Comparison of ENCODE assay signal across 38 cellular contexts in genomic region chr12:17571047-17571446, GRCh38.
"Had no signal": no experiment of that assay in that cellular context is flagged by ENCODE, and none has a peak within 500 bp of the region (broad histone marks: within the 10 kb centered on the region; RNA-seq: fewer than 3 reads in every experiment).

No MANE protein-coding gene starts in this region.

- H3K36me3 Mint-ChIP-seq: activated naive CD4-positive, alpha-beta T cell treated with anti-CD3 and anti-CD28 coated beads, Interleukin-2, amount 10 ng/mL, durations not matched to agents 7 days and 5 days; activated naive CD4-positive, alpha-beta T cell treated with anti-CD3 and anti-CD28 coated beads, Interleukin-2, amount 50 U/mL, for 24 hours; activated naive CD4-positive, alpha-beta T cell treated with anti-CD3 and anti-CD28 coated beads, Interleukin-2, amount 50 U/mL, for 72 hours; activated naive CD8-positive, alpha-beta T cell; activated naive CD8-positive, alpha-beta T cell treated with anti-CD3 and anti-CD28 coated beads for 36 hours; activated naive CD8-positive, alpha-beta T cell treated with anti-CD3 and anti-CD28 coated beads, Interleukin-2, amount 10 ng/mL, durations not matched to agents 7 days and 5 days; brain had no signal

- H3K9me3 Mint-ChIP-seq: activated naive CD4-positive, alpha-beta T cell treated with anti-CD3 and anti-CD28 coated beads, Interleukin-2, amount 50 U/mL, for 24 hours; activated naive CD4-positive, alpha-beta T cell treated with anti-CD3 and anti-CD28 coated beads, Interleukin-2, amount 50 U/mL, for 72 hours; activated T-cell treated with anti-CD3 and anti-CD28 coated beads, Interleukin-2, amount 50 U/mL, for 24 hours; activated T-helper 1 cell treated with anti-CD3 and anti-CD28 coated beads, Interleukin-12 subunit alpha, Interleukin-12 subunit beta, Interleukin-2, Interleukin-4 antibody, amounts not matched to agents 30 ng/mL and 10 ng/mL and 1 ng/mL, durations not matched to agents 14 hours and 24 hours and 36 hours; activated T-helper 17 cell treated with anti-CD3 and anti-CD28 coated beads, Interleukin-2, amount 50 U/mL, for 72 hours; brain; central memory CD8-positive, alpha-beta T cell had no signal

- H3K4me1 Mint-ChIP-seq: activated naive CD4-positive, alpha-beta T cell treated with anti-CD3 and anti-CD28 coated beads, Interleukin-2, amount 10 ng/mL, durations not matched to agents 7 days and 5 days; activated naive CD4-positive, alpha-beta T cell treated with anti-CD3 and anti-CD28 coated beads, Interleukin-2, amount 50 U/mL, for 24 hours; activated naive CD8-positive, alpha-beta T cell treated with anti-CD3 and anti-CD28 coated beads for 36 hours; activated naive CD8-positive, alpha-beta T cell treated with anti-CD3 and anti-CD28 coated beads, Interleukin-2, amount 10 ng/mL, durations not matched to agents 7 days and 5 days; activated naive CD8-positive, alpha-beta T cell treated with anti-CD3 and anti-CD28 coated beads, Interleukin-2, amount 50 U/mL, for 24 hours; activated T-helper 17 cell treated with anti-CD3 and anti-CD28 coated beads, Interleukin-2, amount 50 U/mL, for 72 hours; brain; central memory CD8-positive, alpha-beta T cell had no signal

- ATAC-seq: activated naive CD4-positive, alpha-beta T cell treated with anti-CD3 and anti-CD28 coated beads, Interleukin-2, amount 50 U/mL, for 72 hours; activated naive CD8-positive, alpha-beta T cell treated with anti-CD3 and anti-CD28 coated beads, Interleukin-2, amount 50 U/mL, for 24 hours; activated T-cell treated with anti-CD3 and anti-CD28 coated beads, Interleukin-2, amount 50 U/mL, for 72 hours; activated T-helper 17 cell treated with anti-CD3 and anti-CD28 coated beads, Interleukin-2, amount 50 U/mL, for 72 hours; body of pancreas had no signal

- H3K36me3 ChIP-seq: adrenal gland, ascending aorta, brain microvascular endothelial cell, breast epithelium, cardiac muscle cell had no signal

- H3K27me3 ChIP-seq: adrenal gland, ascending aorta, body of pancreas, brain microvascular endothelial cell, breast epithelium, cardiac muscle cell had no signal

- H3K9me3 ChIP-seq: ascending aorta, body of pancreas, breast epithelium had no signal

- H3K4me1 ChIP-seq: adrenal gland, ascending aorta, body of pancreas, breast epithelium had no signal

- H3K4me3 Mint-ChIP-seq: activated naive CD4-positive, alpha-beta T cell treated with anti-CD3 and anti-CD28 coated beads for 36 hours; activated naive CD4-positive, alpha-beta T cell treated with anti-CD3 and anti-CD28 coated beads, Interleukin-2, amount 10 ng/mL, durations not matched to agents 7 days and 5 days; activated naive CD4-positive, alpha-beta T cell treated with anti-CD3 and anti-CD28 coated beads, Interleukin-2, amount 50 U/mL, for 24 hours; activated naive CD8-positive, alpha-beta T cell; activated naive CD8-positive, alpha-beta T cell treated with anti-CD3 and anti-CD28 coated beads for 36 hours; activated naive CD8-positive, alpha-beta T cell treated with anti-CD3 and anti-CD28 coated beads, Interleukin-2, amount 10 ng/mL, durations not matched to agents 7 days and 5 days; activated naive CD8-positive, alpha-beta T cell treated with anti-CD3 and anti-CD28 coated beads, Interleukin-2, amount 50 U/mL, for 24 hours; activated T-cell treated with anti-CD3 and anti-CD28 coated beads, Interleukin-2, amount 50 U/mL, for 24 hours; activated T-cell treated with anti-CD3 and anti-CD28 coated beads, Interleukin-2, amount 50 U/mL, for 72 hours; activated T-helper 1 cell treated with anti-CD3 and anti-CD28 coated beads, Interleukin-12 subunit alpha, Interleukin-12 subunit beta, Interleukin-2, Interleukin-4 antibody, amounts not matched to agents 30 ng/mL and 10 ng/mL and 1 ng/mL, durations not matched to agents 14 hours and 24 hours and 36 hours; activated T-helper 17 cell treated with anti-CD3 and anti-CD28 coated beads, Interleukin-2, amount 50 U/mL, for 72 hours; brain; central memory CD8-positive, alpha-beta T cell had no signal

- DNase-seq: activated effector memory CD4-positive, alpha-beta T cell treated with anti-CD3 and anti-CD28 coated beads, Interleukin-2, amount 50 U/mL, for 16 hours; activated effector memory CD4-positive, alpha-beta T cell treated with Interleukin-2 at 50 U/mL for 16 hours; activated gamma-delta T cell; activated gamma-delta T cell treated with Interleukin-2 at 50 U/mL for 16 hours; activated naive CD4-positive, alpha-beta T cell; activated naive CD4-positive, alpha-beta T cell treated with anti-CD3 and anti-CD28 coated beads for 36 hours; activated naive CD4-positive, alpha-beta T cell treated with anti-CD3 and anti-CD28 coated beads, Interleukin-2, amount 10 ng/mL, durations not matched to agents 7 days and 5 days; activated naive CD4-positive, alpha-beta T cell treated with anti-CD3 and anti-CD28 coated beads, Interleukin-2, amount 50 U/mL, for 16 hours; activated naive CD4-positive, alpha-beta T cell treated with Interleukin-2 at 50 U/mL for 16 hours; activated naive CD8-positive, alpha-beta T cell treated with anti-CD3 and anti-CD28 coated beads for 36 hours; activated naive CD8-positive, alpha-beta T cell treated with anti-CD3 and anti-CD28 coated beads, Interleukin-2, amount 10 ng/mL, durations not matched to agents 7 days and 5 days; activated naive CD8-positive, alpha-beta T cell treated with anti-CD3 and anti-CD28 coated beads, Interleukin-2, amount 50 U/mL, for 24 hours; activated T-cell treated with anti-CD3 and anti-CD28 coated beads, Interleukin-2, amount 50 U/mL, for 1 hour; activated T-cell treated with anti-CD3 and anti-CD28 coated beads, Interleukin-2, amount 50 U/mL, for 24 hours; activated T-cell treated with anti-CD3 and anti-CD28 coated beads, Interleukin-2, amount 50 U/mL, for 48 hours; activated T-cell treated with anti-CD3 and anti-CD28 coated beads, Interleukin-2, amount 50 U/mL, for 72 hours; adrenal gland; amniotic stem cell; amygdala; anterior cingulate cortex; aorta; body of pancreas; brain microvascular endothelial cell; caudate nucleus; central memory CD4-positive, alpha-beta T cell; cerebellar nuclear complex had no signal

- FAIRE-seq: astrocyte, bronchial epithelial cell had no signal

- H3K4me3 ChIP-seq: adrenal gland, ascending aorta, body of pancreas, breast epithelium, cardiac muscle cell had no signal

- H3K27me3 Mint-ChIP-seq: activated naive CD4-positive, alpha-beta T cell treated with anti-CD3 and anti-CD28 coated beads, Interleukin-2, amount 10 ng/mL, durations not matched to agents 7 days and 5 days; activated naive CD4-positive, alpha-beta T cell treated with anti-CD3 and anti-CD28 coated beads, Interleukin-2, amount 50 U/mL, for 24 hours; activated naive CD8-positive, alpha-beta T cell; activated naive CD8-positive, alpha-beta T cell treated with anti-CD3 and anti-CD28 coated beads for 36 hours; activated naive CD8-positive, alpha-beta T cell treated with anti-CD3 and anti-CD28 coated beads, Interleukin-2, amount 10 ng/mL, durations not matched to agents 7 days and 5 days; activated naive CD8-positive, alpha-beta T cell treated with anti-CD3 and anti-CD28 coated beads, Interleukin-2, amount 50 U/mL, for 24 hours; activated T-cell treated with anti-CD3 and anti-CD28 coated beads, Interleukin-2, amount 50 U/mL, for 24 hours; activated T-helper 17 cell treated with anti-CD3 and anti-CD28 coated beads, Interleukin-2, amount 50 U/mL, for 72 hours; central memory CD8-positive, alpha-beta T cell had no signal

- H3K27ac ChIP-seq: adrenal gland, ascending aorta, body of pancreas, brain microvascular endothelial cell, breast epithelium, cardiac muscle cell had no signal
